8 cellular contexts compared by ENCODE assay signal in genomic region chr17:10618202-10618635, GRCh38. TPM values are rescaled to one million over a fixed set of nuclear protein-coding genes. Genes with fewer than 3 reads are reported as not detected.
A peak's percentile ranks its signal among the peaks of the same experiment; 100 is the strongest.
DNase-seq lines count a peak whose midpoint lies in the region; ATAC-seq and TF ChIP-seq lines count a peak whose summit lies in the region.

No MANE protein-coding gene starts in this region.

- no peaks in the 10 kb centered on the region for H3K9me3 ChIP-seq in uterus

- H3K36me3 ChIP-seq in uterus: no peaks in the 10 kb centered on the region

- H3K27me3 ChIP-seq in uterus: no peaks in the 10 kb centered on the region

- peak; percentile 64 to 73 (median 66) for TF ChIP-seq CTCF in uterus (IDR thresholded peaks at IDR 0.05)

- H3K27ac ChIP-seq in uterus: no peak overlapping the region

- peak; percentile 88 for ATAC-seq in GM19395 (IDR thresholded peaks at IDR 0.05; ENCODE audit: unreplicated experiment)

- H3K4me3 ChIP-seq in uterus: no peak overlapping the region

- TF ChIP-seq POLR2A in uterus (IDR thresholded peaks at IDR 0.05): no peak

- intact Hi-C loops in uterus (cut with DNase I; ENCODE audit: low total_unique reads): no loop called here

- DNase-seq in COLO829 (ENCODE audit: low spot score): peak; percentile 78
- peak; percentile 83 for DNase-seq in HT-29 (ENCODE audit: low spot score)
- peak; percentile 82 for DNase-seq in RKO (ENCODE audit: low spot score)
- peak; percentile 23 for DNase-seq in activated effector memory CD4-positive, alpha-beta T cell treated with Interleukin-2 at 50 U/mL for 16 hours
- peak; percentile 77 for DNase-seq in germinal center (ENCODE audit: low spot score)
- peak; percentile 79 for DNase-seq in pons (ENCODE audit: low spot score)
- peak; percentile 40 to 63 for DNase-seq in uterus

- no peaks in the 10 kb centered on the region for H3K4me1 ChIP-seq in uterus

RNA-seq across cellular contexts. Expression of gene MYH3, which starts 38.9 kb away (rescaled TPM):
- 0.25 and 1.0 TPM in 2 replicates for total RNA-seq in HT-29 (2014; rRNA removed; shearing (Covaris generic))
- total RNA-seq in uterus: 10 to 100 TPM in 1 of 4 donors, 1 to 10 TPM in 2, under 1 TPM in 1; under 0.01 to 11.9 (median 3.1) TPM

Comparison
In these comparisons a context has a peak if more than half of its experiments do, and no peak if none do; other contexts are left out.
1. DNase-seq: peak in every context shown above with its lines; median percentile 83 in HT-29; 82 in RKO; 79 in pons; 78 in COLO829; 77 in germinal center; 52 in uterus; 23 in activated effector memory CD4-positive, alpha-beta T cell treated with Interleukin-2 at 50 U/mL for 16 hours.